ENCODE assay signal across 15 cellular contexts in the genomic region with DNA sequence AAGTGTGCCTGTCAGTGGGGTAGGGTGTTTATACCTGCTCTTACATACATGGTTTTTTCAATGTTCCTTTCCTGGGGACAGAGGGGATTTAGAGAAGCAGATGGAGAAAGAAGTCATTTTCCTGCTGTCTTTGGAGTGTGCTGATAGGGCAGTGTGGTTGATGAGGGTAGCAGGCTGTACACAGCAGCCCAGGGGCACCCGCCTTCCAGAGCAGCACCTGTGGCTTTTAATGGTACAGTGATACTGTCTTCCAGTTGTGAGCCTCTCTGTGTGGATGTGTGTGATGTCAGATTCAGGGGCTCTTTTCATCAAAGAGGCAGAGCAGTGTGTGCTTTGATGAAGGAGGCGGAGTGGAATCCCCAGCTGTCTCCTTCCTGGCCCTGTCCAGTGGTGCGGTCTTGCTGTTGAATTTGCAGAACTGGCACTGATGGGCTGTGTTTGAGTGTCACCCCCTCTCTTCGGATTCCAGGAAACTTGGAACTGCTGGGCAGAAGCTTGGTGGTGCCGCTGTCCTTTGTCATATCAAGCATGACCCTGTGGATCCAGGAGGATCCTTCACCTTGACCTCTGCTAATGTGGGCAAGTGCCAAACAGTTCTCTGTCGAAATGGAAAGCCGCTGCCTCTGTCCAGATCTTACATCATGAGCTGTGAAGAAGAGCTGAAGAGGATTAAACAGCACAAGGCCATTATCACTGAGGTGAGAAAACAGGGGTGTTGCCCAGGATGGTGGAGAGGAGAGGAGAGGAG.
"Had no signal": no experiment of that assay in that cellular context is flagged by ENCODE, and none has a peak within 500 bp of the region (broad histone marks: within the 10 kb centered on the region; RNA-seq: fewer than 3 reads in every experiment).

No MANE protein-coding gene starts in this region.

- H3K4me2 ChIP-seq: neural progenitor cell, smooth muscle cell had no signal

- H2AFZ ChIP-seq: neural progenitor cell had no signal

- ATAC-seq: naive thymus-derived CD4-positive, alpha-beta T cell; sciatic nerve; stimulated activated naive CD8-positive, alpha-beta T cell treated with anti-CD3 and anti-CD28 coated beads, Interleukin-15, Interleukin-2, amounts not matched to agents 100 U/mL and 50 U/mL, for 24 hours; WTC11 had no signal

- H3K9ac ChIP-seq: neural progenitor cell had no signal

- H3K27me3 ChIP-seq: neural progenitor cell, transverse colon had no signal

- H3K36me3 ChIP-seq: neural progenitor cell had no signal

- H3K9me3 ChIP-seq: left ventricle myocardium inferior, transverse colon had no signal

- DNase-seq: activated naive CD4-positive, alpha-beta T cell; activated T-cell treated with anti-CD3 and anti-CD28 coated beads, Interleukin-2, amount 50 U/mL, for 1 hour; effector memory CD4-positive, alpha-beta T cell; glutamatergic neuron; kidney glomerular epithelial cell; left ventricle myocardium inferior; naive thymus-derived CD4-positive, alpha-beta T cell; stimulated activated CD4-positive, alpha-beta T cell treated with anti-CD3 and anti-CD28 coated beads, Interleukin-2, amount 100 ng/mL, for 48 hours; stimulated activated naive CD8-positive, alpha-beta T cell treated with anti-CD3 and anti-CD28 coated beads, Interleukin-15, Interleukin-2, amounts not matched to agents 100 U/mL and 50 U/mL, for 24 hours; T1000; transverse colon had no signal

- H3K27ac ChIP-seq: left ventricle myocardium inferior, neural progenitor cell had no signal

- H3K4me3 ChIP-seq: left ventricle myocardium inferior, neural progenitor cell, smooth muscle cell, transverse colon had no signal
